Comparison of ENCODE assay signal across 9 cellular contexts in the genomic region with DNA sequence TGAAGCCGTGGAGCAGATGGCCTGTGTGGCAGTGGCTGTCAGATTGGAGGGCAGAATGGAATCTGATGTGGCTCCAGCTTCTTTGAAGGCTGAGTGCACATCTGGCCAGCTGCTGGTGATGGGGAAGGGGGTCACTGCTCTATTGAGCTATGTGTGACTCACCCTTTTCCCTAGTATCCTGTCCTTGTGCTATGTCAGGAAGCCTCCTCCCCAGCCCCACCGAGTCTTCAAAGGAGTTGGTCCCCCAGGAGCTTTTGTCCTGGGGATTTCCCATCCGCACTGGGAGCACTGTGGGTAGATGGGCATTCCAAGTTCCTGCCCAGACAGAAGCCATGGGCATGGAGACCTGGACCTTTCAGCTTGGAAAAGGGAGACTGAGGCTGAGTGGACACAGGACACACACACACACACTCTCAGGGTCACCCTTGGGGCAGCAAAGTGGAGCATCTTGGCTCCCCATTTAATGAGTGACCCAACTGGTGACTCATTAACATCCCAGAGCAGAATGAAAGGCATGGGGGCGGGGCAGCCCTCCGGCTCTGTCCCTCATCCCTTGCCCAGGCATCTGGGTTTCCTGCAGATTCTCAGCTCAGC. TPM values are rescaled to one million over a fixed set of nuclear protein-coding genes. Genes with fewer than 3 reads are reported as not detected.
DNase-seq lines count a peak whose midpoint lies in the region; ATAC-seq and TF ChIP-seq lines count a peak whose summit lies in the region.
"Had no signal": no experiment of that assay in that cellular context is flagged by ENCODE, and none has a peak within 500 bp of the region (broad histone marks: within the 10 kb centered on the region; RNA-seq: fewer than 3 reads in every experiment).

No MANE protein-coding gene starts in this region.

- H3K9me3 ChIP-seq in Peyer's patch = no peaks in the 10 kb centered on the region

- H3K4me1 ChIP-seq in Peyer's patch = peaks cover 0 to 50% (median 4%) of the 10 kb centered on the region in 4 donors

- H3K36me3 Mint-ChIP-seq in nephron progenitor cell (ENCODE audit: low read depth) = peaks cover 23% of the 10 kb centered on the region
- H3K36me3 Mint-ChIP-seq in activated CD4-positive, alpha-beta memory T cell treated with anti-CD3 and anti-CD28 coated beads for 36 hours = peaks cover 11% of the 10 kb centered on the region

- no peak for TF ChIP-seq POLR2A in Peyer's patch (IDR thresholded peaks at IDR 0.05)

- no peak overlapping the region for H3K4me3 ChIP-seq in Peyer's patch

- DNase-seq in AG20443 (ENCODE audit: low spot score) (peak; percentile 78), Peyer's patch (peak in 1 of 3 donors; percentile 67), nephron progenitor cell (no peak), DMS153 (lab: John Stamatoyannopoulos, UW) (no peak), NCI-H128 (lab: John Stamatoyannopoulos, UW; ENCODE audit: unreplicated experiment) (no peak), GDM1 (lab: John Stamatoyannopoulos, UW) (no peak)
- DNase-seq in activated CD4-positive, alpha-beta memory T cell treated with anti-CD3 and anti-CD28 coated beads for 36 hours = no peak

- intact Hi-C loops in activated CD4-positive, alpha-beta memory T cell treated with anti-CD3 and anti-CD28 coated beads for 36 hours (cut with micrococcal nuclease) = no loop called here

- CTCF ChIA-PET in activated CD4-positive, alpha-beta memory T cell treated with anti-CD3 and anti-CD28 coated beads for 36 hours (lab: Charles Lee) = interaction anchor here (1.4 to 1.8 kb wide), 2 partner anchors 10 to 11 kb away, joined by 4 to 9 read pairs; no protein-coding TSS in a partner anchor

- H3K4me1 Mint-ChIP-seq in nephron progenitor cell = peaks cover 56% of the 10 kb centered on the region
- H3K4me1 Mint-ChIP-seq in activated CD4-positive, alpha-beta memory T cell treated with anti-CD3 and anti-CD28 coated beads for 36 hours (ENCODE audit: low read depth) = peaks cover 32% of the 10 kb centered on the region

- H3K27me3 Mint-ChIP-seq in nephron progenitor cell (ENCODE audit: low read depth, poor library complexity) = peaks cover 7% of the 10 kb centered on the region
- no peaks in the 10 kb centered on the region for H3K27me3 Mint-ChIP-seq in activated CD4-positive, alpha-beta memory T cell treated with anti-CD3 and anti-CD28 coated beads for 36 hours

- peak overlapping the region; percentile 92 for H3K4me3 Mint-ChIP-seq in nephron progenitor cell
- no peak overlapping the region for H3K4me3 Mint-ChIP-seq in activated CD4-positive, alpha-beta memory T cell treated with anti-CD3 and anti-CD28 coated beads for 36 hours

- H3K27ac Mint-ChIP-seq in nephron progenitor cell = peak overlapping the region; percentile 91
- no peak overlapping the region for H3K27ac Mint-ChIP-seq in activated CD4-positive, alpha-beta memory T cell treated with anti-CD3 and anti-CD28 coated beads for 36 hours

- H3K36me3 ChIP-seq in Peyer's patch = peaks cover 0 to 39% (median 0%) of the 10 kb centered on the region in 3 donors

- TF ChIP-seq CTCF in Peyer's patch (IDR thresholded peaks at IDR 0.05) (no peak), nephron progenitor cell (IDR thresholded peaks at IDR 0.05) (no peak)

- H3K27ac ChIP-seq in Peyer's patch = peak overlapping the region in 3 of 4 donors; percentile 87 to 97 (median 92)

- no peaks in the 10 kb centered on the region for H3K9me3 Mint-ChIP-seq in nephron progenitor cell
- H3K9me3 Mint-ChIP-seq in activated CD4-positive, alpha-beta memory T cell treated with anti-CD3 and anti-CD28 coated beads for 36 hours = no peaks in the 10 kb centered on the region

- peak; percentile 20 for ATAC-seq in esophagus mucosa
- ATAC-seq: activated CD4-positive, CD25-positive, alpha-beta regulatory T cell treated with anti-CD3 and anti-CD28 coated beads, Interleukin-2, amount 50 U/mL, for 24 hours had no signal

- no peaks in the 10 kb centered on the region for H3K27me3 ChIP-seq in Peyer's patch

- POLR2A ChIA-PET in activated CD4-positive, alpha-beta memory T cell treated with anti-CD3 and anti-CD28 coated beads for 36 hours (lab: Charles Lee) = interaction anchor here (1.1 to 1.3 kb wide), 2 partner anchors 17 to 28 kb away, joined by 3 read pairs; no protein-coding TSS in a partner anchor

RNA-seq across cellular contexts. Expression of gene SERPINH1, which starts 3.3 kb away (rescaled TPM):
- total RNA-seq in Peyer's patch (10 to 100 TPM; 35.4 to 50.9 (median 43.4) TPM), esophagus mucosa (23.8 TPM)
- total RNA-seq in activated CD4-positive, alpha-beta memory T cell treated with anti-CD3 and anti-CD28 coated beads for 36 hours = 10 to 100 TPM; 15.2 to 17.4 TPM

RNA-seq across cellular contexts. Expression of gene GDPD5, which starts 39.6 kb away (rescaled TPM):
- 10 to 100 TPM in 3 of 4 donors, 1 to 10 TPM in 1; 2.5 to 48.9 (median 22.2) TPM for total RNA-seq in Peyer's patch
- 1.0 TPM for total RNA-seq in esophagus mucosa
- total RNA-seq in activated CD4-positive, alpha-beta memory T cell treated with anti-CD3 and anti-CD28 coated beads for 36 hours = 10 to 100 TPM; 26.5 to 32.0 TPM
